ENCODE assay signal across 22 cellular contexts in the genomic region with DNA sequence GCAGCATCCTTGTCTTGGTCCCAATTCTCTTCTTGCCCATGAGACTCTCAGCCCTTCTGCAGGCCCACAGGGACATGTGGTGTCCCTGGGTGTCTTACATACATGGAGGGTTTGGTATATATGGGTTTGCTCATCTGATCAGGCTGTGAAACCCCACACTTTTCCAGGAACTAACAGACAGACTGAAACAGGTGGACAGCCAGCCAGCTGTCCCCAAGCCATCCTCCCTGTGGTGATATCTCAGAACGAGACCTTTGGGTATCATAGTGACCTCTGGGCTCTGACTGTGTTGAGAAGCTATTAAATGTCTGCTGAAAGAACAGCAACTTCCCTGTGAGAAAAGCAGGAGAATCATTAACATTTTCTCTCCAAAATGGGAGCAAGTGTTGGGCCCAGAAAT.
DNase-seq lines count a peak whose midpoint lies in the region; ATAC-seq and TF ChIP-seq lines count a peak whose summit lies in the region.
"Had no signal": no experiment of that assay in that cellular context is flagged by ENCODE, and none has a peak within 500 bp of the region (broad histone marks: within the 10 kb centered on the region; RNA-seq: fewer than 3 reads in every experiment).

No MANE protein-coding gene starts in this region.

- no peak for ATAC-seq in activated T-cell treated with anti-CD3 and anti-CD28 coated beads, Interleukin-2, amount 50 U/mL, for 4 hours
- ATAC-seq in natural killer cell treated with Interleukin-12 subunit alpha and Interleukin-12 subunit beta and Interleukin-15 and Interleukin-18, amount 100 ng/mL, for 72 hours = no peak
- no peak for ATAC-seq in GM21737 (IDR thresholded peaks at IDR 0.05; ENCODE audit: unreplicated experiment)
- ATAC-seq: esophagus mucosa, foreskin keratinocyte, left cardiac atrium had no signal

- peaks cover 13% of the 10 kb centered on the region for H3K4me1 Mint-ChIP-seq in activated T-cell treated with anti-CD3 and anti-CD28 coated beads, Interleukin-2, amount 50 U/mL, for 4 hours (ENCODE audit: low read depth)
- H3K4me1 Mint-ChIP-seq in Calu3 (ENCODE audit: low read depth, unreplicated experiment) = no peaks in the 10 kb centered on the region
- H3K4me1 Mint-ChIP-seq in activated CD4-positive, alpha-beta memory T cell treated with anti-CD3 and anti-CD28 coated beads, Interleukin-2, amount 10 ng/mL, durations not matched to agents 7 days and 5 days = peaks cover 15% of the 10 kb centered on the region
- H3K4me1 Mint-ChIP-seq in natural killer cell treated with Interleukin-12 subunit alpha and Interleukin-12 subunit beta and Interleukin-15 and Interleukin-18, amount 100 ng/mL, for 72 hours (ENCODE audit: low read depth in 2 of 2) = peaks cover 14 to 15% of the 10 kb centered on the region in 2 donors
- H3K4me1 Mint-ChIP-seq: naive B cell had no signal

- CTCF ChIA-PET in Calu3 (lab: Charles Lee) = no interaction called here
- CTCF ChIA-PET in activated CD4-positive, alpha-beta memory T cell treated with anti-CD3 and anti-CD28 coated beads, Interleukin-2, amount 10 ng/mL, durations not matched to agents 7 days and 5 days (lab: Charles Lee) = interaction anchor here (0.6 to 1.2 kb wide), 2 partner anchors 19 to 28 kb away, joined by 3 to 4 read pairs; no protein-coding TSS in a partner anchor

- H3K9me3 Mint-ChIP-seq in activated T-cell treated with anti-CD3 and anti-CD28 coated beads, Interleukin-2, amount 50 U/mL, for 4 hours = no peaks in the 10 kb centered on the region
- no peaks in the 10 kb centered on the region for H3K9me3 Mint-ChIP-seq in Calu3 (ENCODE audit: low read depth, unreplicated experiment)
- H3K9me3 Mint-ChIP-seq in activated CD4-positive, alpha-beta memory T cell treated with anti-CD3 and anti-CD28 coated beads, Interleukin-2, amount 10 ng/mL, durations not matched to agents 7 days and 5 days = no peaks in the 10 kb centered on the region
- no peaks in the 10 kb centered on the region for H3K9me3 Mint-ChIP-seq in natural killer cell treated with Interleukin-12 subunit alpha and Interleukin-12 subunit beta and Interleukin-15 and Interleukin-18, amount 100 ng/mL, for 72 hours

- H3K36me3 Mint-ChIP-seq in activated T-cell treated with anti-CD3 and anti-CD28 coated beads, Interleukin-2, amount 50 U/mL, for 4 hours (ENCODE audit: insufficient read depth) = no peaks in the 10 kb centered on the region
- H3K36me3 Mint-ChIP-seq in Calu3 (ENCODE audit: insufficient read depth, unreplicated experiment) = no peaks in the 10 kb centered on the region
- H3K36me3 Mint-ChIP-seq in activated CD4-positive, alpha-beta memory T cell treated with anti-CD3 and anti-CD28 coated beads, Interleukin-2, amount 10 ng/mL, durations not matched to agents 7 days and 5 days (ENCODE audit: low read depth) = no peaks in the 10 kb centered on the region
- H3K36me3 Mint-ChIP-seq in natural killer cell treated with Interleukin-12 subunit alpha and Interleukin-12 subunit beta and Interleukin-15 and Interleukin-18, amount 100 ng/mL, for 72 hours = no peaks in the 10 kb centered on the region
- H3K36me3 Mint-ChIP-seq: naive B cell had no signal

- intact Hi-C loops in Calu3 (cut with micrococcal nuclease; ENCODE audit: unreplicated experiment) = no loop called here

- H3K4me3 Mint-ChIP-seq in activated T-cell treated with anti-CD3 and anti-CD28 coated beads, Interleukin-2, amount 50 U/mL, for 4 hours = peak overlapping the region; percentile 78
- H3K4me3 Mint-ChIP-seq in Calu3 (ENCODE audit: low read depth, unreplicated experiment) = peak overlapping the region; percentile 63
- peak overlapping the region; percentile 84 for H3K4me3 Mint-ChIP-seq in activated CD4-positive, alpha-beta memory T cell treated with anti-CD3 and anti-CD28 coated beads, Interleukin-2, amount 10 ng/mL, durations not matched to agents 7 days and 5 days
- H3K4me3 Mint-ChIP-seq in natural killer cell treated with Interleukin-12 subunit alpha and Interleukin-12 subunit beta and Interleukin-15 and Interleukin-18, amount 100 ng/mL, for 72 hours = peak overlapping the region; percentile 65
- H3K4me3 Mint-ChIP-seq: naive B cell had no signal

- H3K27me3 Mint-ChIP-seq in activated T-cell treated with anti-CD3 and anti-CD28 coated beads, Interleukin-2, amount 50 U/mL, for 4 hours (ENCODE audit: low read depth) = no peaks in the 10 kb centered on the region
- H3K27me3 Mint-ChIP-seq in Calu3 (ENCODE audit: unreplicated experiment) = peaks cover 66% of the 10 kb centered on the region
- H3K27me3 Mint-ChIP-seq in activated CD4-positive, alpha-beta memory T cell treated with anti-CD3 and anti-CD28 coated beads, Interleukin-2, amount 10 ng/mL, durations not matched to agents 7 days and 5 days = peaks cover 16% of the 10 kb centered on the region
- peaks cover 12 to 23% of the 10 kb centered on the region in 2 donors for H3K27me3 Mint-ChIP-seq in natural killer cell treated with Interleukin-12 subunit alpha and Interleukin-12 subunit beta and Interleukin-15 and Interleukin-18, amount 100 ng/mL, for 72 hours

- no TSS peak for BruUV-seq in Calu3 (replicated peaks; lab: Mats Ljungman, UMichigan)

- H3K27ac Mint-ChIP-seq in Calu3 (ENCODE audit: unreplicated experiment) = no peak overlapping the region
- H3K27ac Mint-ChIP-seq in activated CD4-positive, alpha-beta memory T cell treated with anti-CD3 and anti-CD28 coated beads, Interleukin-2, amount 10 ng/mL, durations not matched to agents 7 days and 5 days = no peak overlapping the region
- H3K27ac Mint-ChIP-seq in natural killer cell treated with Interleukin-12 subunit alpha and Interleukin-12 subunit beta and Interleukin-15 and Interleukin-18, amount 100 ng/mL, for 72 hours = no peak overlapping the region
- H3K27ac Mint-ChIP-seq: naive B cell had no signal

- no peak for DNase-seq in activated T-cell treated with anti-CD3 and anti-CD28 coated beads, Interleukin-2, amount 50 U/mL, for 4 hours
- DNase-seq in activated T-cell treated with anti-CD3 and anti-CD28 coated beads, Interleukin-2, amount 50 U/mL, for 48 hours = no peak
- DNase-seq in Calu3 (no peak), A172 (ENCODE audit: low spot score) (no peak)
- no peak for DNase-seq in activated CD4-positive, alpha-beta memory T cell treated with anti-CD3 and anti-CD28 coated beads, Interleukin-2, amount 10 ng/mL, durations not matched to agents 7 days and 5 days
- no peak for DNase-seq in natural killer cell treated with Interleukin-12 subunit alpha and Interleukin-12 subunit beta and Interleukin-15 and Interleukin-18, amount 100 ng/mL, for 72 hours (ENCODE audit: low spot score)
- DNase-seq in activated effector memory CD4-positive, alpha-beta T cell treated with Interleukin-2 at 50 U/mL for 16 hours = no peak
- DNase-seq: activated CD8-positive, alpha-beta memory T cell treated with anti-CD3 and anti-CD28 coated beads for 24 hours; foreskin keratinocyte; HCEC 1CT; heart right ventricle; left cardiac atrium; mesenchymal stem cell; naive B cell; NCI-H1105; NCI-H2081; NCI-H446 treated with DMSO at 0.1 percent for 48 hours; Right ventricle myocardium superior; SW 1271; upper lobe of right lung had no signal

- TF ChIP-seq CTCF in Calu3 (IDR thresholded peaks at IDR 0.05; ENCODE audit: unreplicated experiment) = no peak

- POLR2A ChIA-PET in activated CD4-positive, alpha-beta memory T cell treated with anti-CD3 and anti-CD28 coated beads, Interleukin-2, amount 10 ng/mL, durations not matched to agents 7 days and 5 days (lab: Charles Lee) = interaction anchor here (1.4 kb wide), 1 partner anchor 78 kb away, joined by 3 read pairs; no protein-coding TSS in a partner anchor
